In genomic region chr15:69758810-69759410, GRCh38 we compare ENCODE assay signal across 8 cellular contexts.
DNase-seq lines count a peak whose midpoint lies in the region; ATAC-seq and TF ChIP-seq lines count a peak whose summit lies in the region.

No MANE protein-coding gene starts in this region.

- no peak for ATAC-seq in GM21447 (IDR thresholded peaks at IDR 0.05; ENCODE audit: unreplicated experiment)

- H3K9me3 Mint-ChIP-seq in IgD-negative memory B cell = peaks cover 0 to 2% (median 0%) of the 10 kb centered on the region in 3 donors
- H3K9me3 Mint-ChIP-seq in dendritic cell treated with granulocyte-macrophage colony-stimulating factor and Interleukin-4, amounts not matched to agents 40 ng/mL and 50 ng/mL, for 4 days = no peaks in the 10 kb centered on the region

- WGBS in tibial nerve, 2 donors = 58 to 78% methylated on average over 4 of the region's 4 CpGs

- H3K27me3 Mint-ChIP-seq in IgD-negative memory B cell = no peaks in the 10 kb centered on the region
- H3K27me3 Mint-ChIP-seq in dendritic cell treated with granulocyte-macrophage colony-stimulating factor and Interleukin-4, amounts not matched to agents 40 ng/mL and 50 ng/mL, for 4 days = peaks cover 7% of the 10 kb centered on the region

- no peak for TF ChIP-seq POLR2A in tibial nerve (IDR thresholded peaks at IDR 0.05)

- TF ChIP-seq EP300 in tibial nerve (IDR thresholded peaks at IDR 0.05) = no peak

- H3K27ac ChIP-seq in tibial nerve = no peak overlapping the region

- peaks cover 69 to 82% (median 80%) of the 10 kb centered on the region in 3 donors for H3K4me1 Mint-ChIP-seq in IgD-negative memory B cell
- peaks cover 81% of the 10 kb centered on the region for H3K4me1 Mint-ChIP-seq in dendritic cell treated with granulocyte-macrophage colony-stimulating factor and Interleukin-4, amounts not matched to agents 40 ng/mL and 50 ng/mL, for 4 days (ENCODE audit: low read depth)

- peaks cover 0 to 42% (median 27%) of the 10 kb centered on the region in 4 donors for H3K4me1 ChIP-seq in tibial nerve

- no peaks in the 10 kb centered on the region for H3K27me3 ChIP-seq in tibial nerve

- peak; percentile 76 for DNase-seq in EL
- DNase-seq in activated CD4-positive, CD25-positive, alpha-beta regulatory T cell treated with anti-CD3 and anti-CD28 coated beads, Interleukin-2, amount 50 U/mL, for 72 hours = peak; percentile 71
- DNase-seq in stimulated activated CD4-positive, alpha-beta T cell treated with anti-CD3 and anti-CD28 coated beads, Interleukin-15, amount 100 ng/mL, for 48 hours (ENCODE audit: low read depth in 2 of 2) = peak; percentile 83 to 85
- DNase-seq in tibial nerve (ENCODE audit: low spot score in 2 of 2) = no peak
- no peak for DNase-seq in NCI-H2196 treated with DMSO at 0.1 percent for 48 hours (lab: John Stamatoyannopoulos, UW; ENCODE audit: unreplicated experiment)

- intact Hi-C loops in dendritic cell treated with granulocyte-macrophage colony-stimulating factor and Interleukin-4, amounts not matched to agents 40 ng/mL and 50 ng/mL, for 4 days (cut with micrococcal nuclease) = no loop called here

- H3K36me3 ChIP-seq in tibial nerve = no peaks in the 10 kb centered on the region

- TF ChIP-seq CTCF in tibial nerve (IDR thresholded peaks at IDR 0.05) = no peak

- H3K27ac Mint-ChIP-seq in IgD-negative memory B cell = peak overlapping the region; percentile 28 to 93 (median 79)
- peak overlapping the region; percentile 27 for H3K27ac Mint-ChIP-seq in dendritic cell treated with granulocyte-macrophage colony-stimulating factor and Interleukin-4, amounts not matched to agents 40 ng/mL and 50 ng/mL, for 4 days

- no peak overlapping the region for H3K4me3 ChIP-seq in tibial nerve

- H3K9me3 ChIP-seq in tibial nerve = no peaks in the 10 kb centered on the region

- H3K36me3 Mint-ChIP-seq in IgD-negative memory B cell = peaks cover 5% of the 10 kb centered on the region
- H3K36me3 Mint-ChIP-seq in dendritic cell treated with granulocyte-macrophage colony-stimulating factor and Interleukin-4, amounts not matched to agents 40 ng/mL and 50 ng/mL, for 4 days (ENCODE audit: low read depth) = no peaks in the 10 kb centered on the region

- peak overlapping the region; percentile 1 to 87 (median 13) for H3K4me3 Mint-ChIP-seq in IgD-negative memory B cell
- H3K4me3 Mint-ChIP-seq in dendritic cell treated with granulocyte-macrophage colony-stimulating factor and Interleukin-4, amounts not matched to agents 40 ng/mL and 50 ng/mL, for 4 days = no peak overlapping the region

Comparison
In these comparisons a context has a peak if more than half of its experiments do, and no peak if none do; other contexts are left out.
1. DNase-seq: peak in EL (single experiment), activated CD4-positive, CD25-positive, alpha-beta regulatory T cell treated with anti-CD3 and anti-CD28 coated beads, Interleukin-2, amount 50 U/mL, for 72 hours (single experiment) and stimulated activated CD4-positive, alpha-beta T cell treated with anti-CD3 and anti-CD28 coated beads, Interleukin-15, amount 100 ng/mL, for 48 hours (2 of 2); none in tibial nerve (0 of 2) and NCI-H2196 treated with DMSO at 0.1 percent for 48 hours (single experiment).